Comparison of ENCODE assay signal across 24 cellular contexts in genomic region chr16:27781195-27781524, GRCh38.
DNase-seq lines count a peak whose midpoint lies in the region; ATAC-seq, FAIRE-seq and TF ChIP-seq lines count a peak whose summit lies in the region.
"Had no signal": no experiment of that assay in that cellular context is flagged by ENCODE, and none has a peak within 500 bp of the region (broad histone marks: within the 10 kb centered on the region; RNA-seq: fewer than 3 reads in every experiment).

No MANE protein-coding gene starts in this region.

- H2AFZ ChIP-seq in H1 (ENCODE audit: low read length), result no peak overlapping the region

- H3K27ac Mint-ChIP-seq in activated naive CD8-positive, alpha-beta T cell treated with anti-CD3 and anti-CD28 coated beads, Interleukin-2, amount 50 U/mL, for 24 hours, result no peak overlapping the region
- H3K27ac Mint-ChIP-seq in T-helper 2 cell treated with Interferon-gamma antibody and Interleukin-4, amounts not matched to agents 5 μg/mL and 100 μg/mL, for 36 hours, result no peak overlapping the region
- H3K27ac Mint-ChIP-seq: CD4-positive, alpha-beta T cell had no signal

- 99% methylated on average over 5 of the region's 7 CpGs; no CpG with 5 or more reads in 1 of the 2 experiments for WGBS in H1 (ENCODE audit: extremely low coverage in 1 of 2, insufficient coverage in 1 of 2, insufficient read length in 1 of 2, insufficient replicate concordance in 2 of 2, low coverage in 1 of 2, low lambda C conversion rate in 2 of 2, missing lambda C conversion rate in 1 of 2), 2 experiments
- WGBS in psoas muscle, 3 donors, result 33 to 35% (median 35%) methylated on average over 7 of the region's 7 CpGs
- 42 to 50% (median 45%) methylated on average over 5 to 7 of the region's 7 CpGs for WGBS in adrenal gland, 4 donors

- no peak overlapping the region for H2BK20ac ChIP-seq in H1 (ENCODE audit: low read length)

- peak; percentile 85 for ATAC-seq in left ventricle myocardium superior
- ATAC-seq in psoas muscle, result peak in 1 of 4 donors; percentile 24
- ATAC-seq in activated naive CD8-positive, alpha-beta T cell treated with anti-CD3 and anti-CD28 coated beads, Interleukin-2, amount 50 U/mL, for 24 hours, result no peak
- ATAC-seq: activated T-cell treated with anti-CD3 and anti-CD28 coated beads, Interleukin-2, amount 50 U/mL, for 4 hours; gastrocnemius medialis had no signal

- H3K4me2 ChIP-seq in H1 (ENCODE audit: insufficient read depth in 1 of 2, low read depth in 2 of 2, low read length in 2 of 2), result no peak overlapping the region
- H3K4me2 ChIP-seq: KMS-11 had no signal

- no peak for TF ChIP-seq RAD21 in H1 (IDR thresholded peaks at IDR 0.05 in 1 of 2, conservative IDR thresholded peaks at IDR 0.05 in 1 of 2; ENCODE audit: low read depth in 2 of 2, low read length in 2 of 2)

- no peak overlapping the region for H3K23ac ChIP-seq in H1 (ENCODE audit: insufficient read length)

- intact Hi-C loops in left ventricle myocardium superior (cut with micrococcal nuclease), result no loop called here
- intact Hi-C loops in psoas muscle (cut with DNase I), result no loop called here
- intact Hi-C loops in adrenal gland (cut with DNase I), result no loop called here

- H3K4me3 ChIP-seq in HEK293 (ENCODE audit: low read depth, low read length) (no peak overlapping the region), H1 (ENCODE audit: extremely low read depth in 1 of 4, insufficient read depth in 2 of 4, low read depth in 3 of 4, low read length in 4 of 4) (no peak overlapping the region), psoas muscle (no peak overlapping the region), adrenal gland (no peak overlapping the region)
- H3K4me3 ChIP-seq: gastrocnemius medialis, prostate gland, tibial artery had no signal

- H3K4ac ChIP-seq in H1 (replicated peaks; ENCODE audit: insufficient read length, low read depth, low read length), result no peak overlapping the region

- no peak for FAIRE-seq in H1 (lab: Jason Lieb, UNC)

- POLR2A ChIA-PET in HEK293 (lab: Yijun Ruan, JAX), result no interaction called here
- POLR2A ChIA-PET in H1 (lab: Charles Lee; ENCODE audit: partially characterized antibody), result no interaction called here

- CTCF ChIA-PET in HEK293 (lab: Yijun Ruan, JAX), result no interaction called here
- CTCF ChIA-PET in H1 (lab: Charles Lee; ENCODE audit: partially characterized antibody), result interaction anchor here (1.9 to 10.4 kb wide), 4 partner anchors 71 to 90 kb away, joined by 11 to 158 read pairs (median 20); no protein-coding TSS in a partner anchor

- no peaks in the 10 kb centered on the region for H3K27me3 Mint-ChIP-seq in activated naive CD8-positive, alpha-beta T cell treated with anti-CD3 and anti-CD28 coated beads, Interleukin-2, amount 50 U/mL, for 24 hours
- H3K27me3 Mint-ChIP-seq in T-helper 2 cell treated with Interferon-gamma antibody and Interleukin-4, amounts not matched to agents 5 μg/mL and 100 μg/mL, for 36 hours (ENCODE audit: low read depth), result no peaks in the 10 kb centered on the region
- H3K27me3 Mint-ChIP-seq: CD4-positive, alpha-beta T cell had no signal

- no peaks in the 10 kb centered on the region for H3K36me3 Mint-ChIP-seq in activated naive CD8-positive, alpha-beta T cell treated with anti-CD3 and anti-CD28 coated beads, Interleukin-2, amount 50 U/mL, for 24 hours (ENCODE audit: low read depth)
- H3K36me3 Mint-ChIP-seq in T-helper 2 cell treated with Interferon-gamma antibody and Interleukin-4, amounts not matched to agents 5 μg/mL and 100 μg/mL, for 36 hours (ENCODE audit: low read depth), result no peaks in the 10 kb centered on the region

- H2BK12ac ChIP-seq in H1 (ENCODE audit: low read depth, low read length), result no peak overlapping the region

- no peak overlapping the region for H2BK15ac ChIP-seq in H1 (ENCODE audit: low read length)

- H4K20me1 ChIP-seq in H1 (replicated peaks in 1 of 2; ENCODE audit: control insufficient read depth in 1 of 2, insufficient read depth in 2 of 2, low read length in 2 of 2), result no peaks in the 10 kb centered on the region

- no peaks in the 10 kb centered on the region for H3K4me1 ChIP-seq in HEK293 (ENCODE audit: control insufficient read depth, insufficient read depth, low read length)
- H3K4me1 ChIP-seq in H1 (replicated peaks in 1 of 4; ENCODE audit: control insufficient read depth in 3 of 4, insufficient read depth in 4 of 4, low read length in 3 of 4), result 0 out of 7 replicates have a peak, but pooled peaks cover 0 to 5% (median under 1%) of the 10 kb centered on the region in 4 experiments
- H3K4me1 ChIP-seq in psoas muscle, result no peaks in the 10 kb centered on the region
- H3K4me1 ChIP-seq in adrenal gland (replicated peaks in 1 of 2), result no peaks in the 10 kb centered on the region
- H3K4me1 ChIP-seq: gastrocnemius medialis, prostate gland had no signal

- H4K8ac ChIP-seq in H1 (ENCODE audit: extremely low read depth, insufficient read depth, low read length), result peak overlapping the region; percentile 58

- no peak overlapping the region for H2AK5ac ChIP-seq in H1 (ENCODE audit: low read depth, low read length)

- H3K79me1 ChIP-seq in H1 (ENCODE audit: low read depth, low read length), result no peaks in the 10 kb centered on the region

- H3K27ac ChIP-seq in HEK293 (ENCODE audit: extremely low read depth, low read depth, low read length), result no peak overlapping the region
- no peak overlapping the region for H3K27ac ChIP-seq in H1 (ENCODE audit: low read depth, low read length)
- H3K27ac ChIP-seq in psoas muscle, result no peak overlapping the region
- H3K27ac ChIP-seq in adrenal gland, result no peak overlapping the region
- H3K27ac ChIP-seq: epithelial cell of prostate, gastrocnemius medialis, KMS-11, prostate gland, tibial artery had no signal

- no peaks in the 10 kb centered on the region for H3K23me2 ChIP-seq in H1 (ENCODE audit: low read depth, low read length)

- no peak overlapping the region for H4K5ac ChIP-seq in H1 (ENCODE audit: insufficient read length, low read depth, low read length)

- TF ChIP-seq EP300 in H1 (IDR thresholded peaks at IDR 0.05; ENCODE audit: borderline replicate concordance in 1 of 2, low read depth in 2 of 2, low read length in 2 of 2), result no peak

- H3K18ac ChIP-seq in H1 (ENCODE audit: extremely low read depth, low read length), result no peak overlapping the region

- no peak overlapping the region for H4K91ac ChIP-seq in H1 (replicated peaks; ENCODE audit: insufficient read length, low read length)

- H3K27me3 ChIP-seq in H1 (replicated peaks in 1 of 4; ENCODE audit: control insufficient read depth in 3 of 4, extremely low read depth in 1 of 4, insufficient read depth in 3 of 4, low read length in 3 of 4) (no peaks in the 10 kb centered on the region), psoas muscle (ENCODE audit: insufficient read depth in 3 of 3, low read length in 2 of 3) (no peaks in the 10 kb centered on the region), adrenal gland (no peaks in the 10 kb centered on the region)
- H3K27me3 ChIP-seq: gastrocnemius medialis, tibial artery had no signal

- TF ChIP-seq POLR2A in H1 (IDR thresholded peaks at IDR 0.05; ENCODE audit: control extremely low read depth in 1 of 2, low read depth in 2 of 2, low read length in 2 of 2), result no peak
- no peak for TF ChIP-seq POLR2A in adrenal gland (IDR thresholded peaks at IDR 0.05)

- H3K9me3 ChIP-seq in HEK293 (ENCODE audit: control insufficient read depth, insufficient read depth, low read depth, low read length) (no peaks in the 10 kb centered on the region), H1 (ENCODE audit: insufficient read depth in 2 of 2, low read depth in 1 of 2, low read length in 1 of 2) (no peaks in the 10 kb centered on the region), psoas muscle (no peaks in the 10 kb centered on the region), adrenal gland (replicated peaks in 1 of 3) (no peaks in the 10 kb centered on the region)
- H3K9me3 ChIP-seq: gastrocnemius medialis, prostate gland, tibial artery had no signal

- no peaks in the 10 kb centered on the region for H3K79me2 ChIP-seq in H1 (ENCODE audit: control insufficient read depth in 1 of 2, insufficient read depth in 2 of 2, low read length in 2 of 2)

- no peak overlapping the region for H3K4me3 Mint-ChIP-seq in activated naive CD8-positive, alpha-beta T cell treated with anti-CD3 and anti-CD28 coated beads, Interleukin-2, amount 50 U/mL, for 24 hours
- H3K4me3 Mint-ChIP-seq in T-helper 2 cell treated with Interferon-gamma antibody and Interleukin-4, amounts not matched to agents 5 μg/mL and 100 μg/mL, for 36 hours, result no peak overlapping the region
- H3K4me3 Mint-ChIP-seq: activated T-cell treated with anti-CD3 and anti-CD28 coated beads, Interleukin-2, amount 50 U/mL, for 4 hours; CD4-positive, alpha-beta T cell had no signal

- H3K56ac ChIP-seq in H1 (replicated peaks; ENCODE audit: insufficient read length, low read depth, low read length), result no peak overlapping the region

- DNase-seq in H1 (ENCODE audit: low read depth in 1 of 2, low spot score in 2 of 2) (no peak), left ventricle myocardium superior (peak; percentile 62), psoas muscle (peak; percentile 64 to 65), adrenal gland (no peak)
- DNase-seq in activated naive CD8-positive, alpha-beta T cell treated with anti-CD3 and anti-CD28 coated beads, Interleukin-2, amount 50 U/mL, for 24 hours, result no peak
- no peak for DNase-seq in activated naive CD4-positive, alpha-beta T cell (lab: John Stamatoyannopoulos, UW)
- no peak for DNase-seq in T-helper 2 cell treated with Interferon-gamma antibody and Interleukin-4, amounts not matched to agents 5 μg/mL and 100 μg/mL, for 36 hours (ENCODE audit: low spot score)
- DNase-seq: activated CD4-positive, alpha-beta T cell treated with anti-CD3 and anti-CD28 coated beads for 1 hour; activated naive CD4-positive, alpha-beta T cell treated with Interleukin-2 at 50 U/mL for 16 hours; activated T-cell treated with anti-CD3 and anti-CD28 coated beads, Interleukin-2, amount 50 U/mL, for 4 hours; CD4-positive, alpha-beta T cell; DMS 273 treated with DMSO at 0.1 percent for 48 hours; gastrocnemius medialis; HCEC 1CT; midbrain; NCI-H187; stimulated activated CD4-positive, alpha-beta T cell treated with anti-CD3 and anti-CD28 coated beads, Interleukin-4, amount 100 ng/mL, for 1 hour; stimulated activated naive CD4-positive, alpha-beta T cell treated with Interleukin-2 at 50 U/mL for 16 hours; SW 1271 had no signal

- no peak overlapping the region for H2BK120ac ChIP-seq in H1 (replicated peaks; ENCODE audit: low read depth, low read length)

- TF ChIP-seq CTCF in HEK293 (tag by site-specific recombination; IDR thresholded peaks at IDR 0.05) (no peak), H1 (IDR thresholded peaks at IDR 0.05; ENCODE audit: control extremely low read depth in 1 of 3, insufficient read depth in 1 of 3, low read depth in 1 of 3, low read length in 3 of 3) (no peak), psoas muscle (IDR thresholded peaks at IDR 0.05) (no peak), adrenal gland (IDR thresholded peaks at IDR 0.05) (no peak)

- no peaks in the 10 kb centered on the region for H3K9me3 Mint-ChIP-seq in activated naive CD8-positive, alpha-beta T cell treated with anti-CD3 and anti-CD28 coated beads, Interleukin-2, amount 50 U/mL, for 24 hours
- no peaks in the 10 kb centered on the region for H3K9me3 Mint-ChIP-seq in T-helper 2 cell treated with Interferon-gamma antibody and Interleukin-4, amounts not matched to agents 5 μg/mL and 100 μg/mL, for 36 hours
- H3K9me3 Mint-ChIP-seq: activated T-cell treated with anti-CD3 and anti-CD28 coated beads, Interleukin-2, amount 50 U/mL, for 4 hours; CD4-positive, alpha-beta T cell had no signal

- H3K36me3 ChIP-seq in HEK293 (ENCODE audit: control insufficient read depth in 2 of 2, insufficient read depth in 1 of 2, low read length in 2 of 2), result no peaks in the 10 kb centered on the region
- H3K36me3 ChIP-seq in H1 (ENCODE audit: control insufficient read depth in 2 of 4, insufficient read depth in 4 of 4, low read length in 3 of 4), result no peaks in the 10 kb centered on the region
- H3K36me3 ChIP-seq in psoas muscle (ENCODE audit: insufficient read depth in 1 of 2, low read depth in 1 of 2), result no peaks in the 10 kb centered on the region
- no peaks in the 10 kb centered on the region for H3K36me3 ChIP-seq in adrenal gland (replicated peaks in 1 of 2)
- H3K36me3 ChIP-seq: gastrocnemius medialis, prostate gland had no signal

- H3K9ac ChIP-seq in H1 (replicated peaks in 1 of 4; ENCODE audit: extremely low read depth in 1 of 4, low read depth in 3 of 4, low read length in 3 of 4), result no peak overlapping the region
- H3K9ac ChIP-seq: KMS-11 had no signal

- no peak overlapping the region for H3K14ac ChIP-seq in H1 (ENCODE audit: insufficient read length)

- H2BK5ac ChIP-seq in H1 (ENCODE audit: low read depth, low read length), result no peak overlapping the region

- no peaks in the 10 kb centered on the region for H3K4me1 Mint-ChIP-seq in activated naive CD8-positive, alpha-beta T cell treated with anti-CD3 and anti-CD28 coated beads, Interleukin-2, amount 50 U/mL, for 24 hours
- H3K4me1 Mint-ChIP-seq in T-helper 2 cell treated with Interferon-gamma antibody and Interleukin-4, amounts not matched to agents 5 μg/mL and 100 μg/mL, for 36 hours (ENCODE audit: low read depth), result no peaks in the 10 kb centered on the region

Comparison
In these comparisons a context has a peak if more than half of its experiments do, and no peak if none do; other contexts are left out.
1. DNase-seq: peak in left ventricle myocardium superior (single experiment) and psoas muscle (2 of 2); none in H1 (0 of 2), adrenal gland (0 of 7), activated naive CD8-positive, alpha-beta T cell treated with anti-CD3 and anti-CD28 coated beads, Interleukin-2, amount 50 U/mL, for 24 hours (single experiment), activated naive CD4-positive, alpha-beta T cell (0 of 4) and T-helper 2 cell treated with Interferon-gamma antibody and Interleukin-4, amounts not matched to agents 5 μg/mL and 100 μg/mL, for 36 hours (single experiment).